In genomic region chr16:336269-336668, GRCh38 we compare ENCODE assay signal across 1 cellular context.
A peak's percentile ranks its signal among the peaks of the same experiment; 100 is the strongest.
TF ChIP-seq lines count a peak whose summit lies in the region.

No MANE protein-coding gene starts in this region.

TF ChIP-seq in K562, 482 proteins besides CTCF, POLR2A, EP300 and RAD21 (continues in another document):
- no peak for TF ChIP-seq SMAD2 (IDR thresholded peaks at IDR 0.05; ENCODE audit: low read depth, low read length)
- TF ChIP-seq ZNF239 (CRISPR knock-in tag; IDR thresholded peaks at IDR 0.05) = no peak
- no peak for TF ChIP-seq SNRNP70 (optimal IDR thresholded peaks at IDR 0.05; ENCODE audit: low read depth, low read length)
- peak; percentile 32; the same call in 1 of the 2 replicates for TF ChIP-seq BHLHE40 (IDR thresholded peaks at IDR 0.05; ENCODE audit: low read length)
- TF ChIP-seq PBX2 (CRISPR knock-in tag; IDR thresholded peaks at IDR 0.05; ENCODE audit: low read depth) = no peak
- TF ChIP-seq PBX2 (tag; conservative IDR thresholded peaks at IDR 0.05; ENCODE audit: low read depth) = peak; percentile 64
- TF ChIP-seq MAX (CRISPR knock-in tag; IDR thresholded peaks at IDR 0.05) = peak; percentile 70
- no peak for TF ChIP-seq CBFA2T2 (conservative IDR thresholded peaks at IDR 0.05)
- no peak for TF ChIP-seq ILF3 (IDR thresholded peaks at IDR 0.05; ENCODE audit: borderline replicate concordance)
- TF ChIP-seq ZNF232 (CRISPR knock-in tag; IDR thresholded peaks at IDR 0.05) = no peak
- TF ChIP-seq ZNF57 (CRISPR knock-in tag; IDR thresholded peaks at IDR 0.05) = no peak
- TF ChIP-seq SREBF2 (CRISPR knock-in tag; IDR thresholded peaks at IDR 0.05) = no peak
- TF ChIP-seq MEF2D (tag; conservative IDR thresholded peaks at IDR 0.05; ENCODE audit: low read depth) = no peak
- TF ChIP-seq POLR2AphosphoS5 (IDR thresholded peaks at IDR 0.05; ENCODE audit: control insufficient read depth, insufficient read depth, low read depth, low read length) = no peak
- TF ChIP-seq GTF2B (IDR thresholded peaks at IDR 0.05; ENCODE audit: extremely low read depth, insufficient read length) = no peak
- TF ChIP-seq FOXP4 (CRISPR knock-in tag; IDR thresholded peaks at IDR 0.05; ENCODE audit: borderline replicate concordance) = no peak
- peak; percentile 38; the same call in 1 of the 2 replicates for TF ChIP-seq RAD51 (IDR thresholded peaks at IDR 0.05; ENCODE audit: borderline replicate concordance, low read depth)
- TF ChIP-seq ZBTB33 (CRISPR knock-in tag; IDR thresholded peaks at IDR 0.05) = peak; percentile 3; the same call in 1 of the 2 replicates
- no peak for TF ChIP-seq STAT5A (IDR thresholded peaks at IDR 0.05; ENCODE audit: borderline replicate concordance, low read length)
- no peak for TF ChIP-seq YBX1 (IDR thresholded peaks at IDR 0.05)
- no peak for TF ChIP-seq KLF16 (IDR thresholded peaks at IDR 0.05)
- TF ChIP-seq RERE (CRISPR knock-in tag; IDR thresholded peaks at IDR 0.05; ENCODE audit: borderline replicate concordance) = no peak
- peak; percentile 77 for TF ChIP-seq PKNOX1 (IDR thresholded peaks at IDR 0.05)
- no peak for TF ChIP-seq HMGN3 (IDR thresholded peaks at IDR 0.05; ENCODE audit: borderline replicate concordance, extremely low read depth, insufficient read length, low read depth, low read length)
- TF ChIP-seq ZNF445 (CRISPR knock-in tag; IDR thresholded peaks at IDR 0.05; ENCODE audit: low read depth) = no peak
- TF ChIP-seq TCF7 (IDR thresholded peaks at IDR 0.05; ENCODE audit: borderline replicate concordance) = no peak
- peak; percentile 23; the same call in 1 of the 2 replicates for TF ChIP-seq L3MBTL2 (IDR thresholded peaks at IDR 0.05)
- peak; percentile 37; the same call in 1 of the 2 replicates for TF ChIP-seq MGA (IDR thresholded peaks at IDR 0.05)
